ENCODE assay signal across 9 cellular contexts in genomic region chr11:58923300-58923788, GRCh38. TPM values are rescaled to one million over a fixed set of nuclear protein-coding genes. Genes with fewer than 3 reads are reported as not detected.
DNase-seq lines count a peak whose midpoint lies in the region; TF ChIP-seq lines count a peak whose summit lies in the region.
"Had no signal": no experiment of that assay in that cellular context is flagged by ENCODE, and none has a peak within 500 bp of the region (broad histone marks: within the 10 kb centered on the region; RNA-seq: fewer than 3 reads in every experiment).

No MANE protein-coding gene starts in this region.

- no peak overlapping the region for H3K4ac ChIP-seq in mesenchymal stem cell (ENCODE audit: low read depth in 1 of 2, low read length in 2 of 2)

- no peak overlapping the region for H3K23ac ChIP-seq in mesenchymal stem cell (ENCODE audit: low read length in 2 of 2)

- H2BK5ac ChIP-seq in mesenchymal stem cell (ENCODE audit: low read depth, low read length, poor library complexity, severe bottlenecking), result no peak overlapping the region

- H2BK12ac ChIP-seq in mesenchymal stem cell (ENCODE audit: low read length in 2 of 2), result no peak overlapping the region

- no peak overlapping the region for H2AFZ ChIP-seq in mesenchymal stem cell (ENCODE audit: low read depth, low read length)

- H3K4me2 ChIP-seq in mesenchymal stem cell (ENCODE audit: low read length, poor library complexity, severe bottlenecking), result peak overlapping the region; percentile 66

- no peak overlapping the region for H3K27ac ChIP-seq in mesenchymal stem cell (ENCODE audit: low read length, poor library complexity, severe bottlenecking)

- H3K9me3 ChIP-seq in mesenchymal stem cell (ENCODE audit: control insufficient read depth, low read length), result no peaks in the 10 kb centered on the region

- H3K9me3 Mint-ChIP-seq in MCF 10A (ENCODE audit: unreplicated experiment), result no peaks in the 10 kb centered on the region
- H3K9me3 Mint-ChIP-seq: T-helper 1 cell treated with Interleukin-12 subunit alpha and Interleukin-12 subunit beta and Interleukin-4 antibody, amounts not matched to agents 30 μg/mL and 1 μg/mL, for 36 hours had no signal

- CTCF ChIA-PET in HEK293T (lab: Yijun Ruan, JAX), result interaction anchor here (0.7 to 1.0 kb wide), 3 partner anchors 135 to 317 kb away, joined by 3 read pairs; no protein-coding TSS in a partner anchor
- CTCF ChIA-PET in MCF 10A (lab: Yijun Ruan, JAX), result interaction anchor here (0.6 to 1.5 kb wide), 6 partner anchors 13 to 449 kb away, joined by 3 to 4 read pairs (median 3); no protein-coding TSS in a partner anchor

- no peaks in the 10 kb centered on the region for H3K27me3 ChIP-seq in mesenchymal stem cell (ENCODE audit: control insufficient read depth in 1 of 2, insufficient read depth in 1 of 2, low read length in 2 of 2)

- H3K36me3 ChIP-seq in mesenchymal stem cell (ENCODE audit: control insufficient read depth in 1 of 2, insufficient read depth in 2 of 2, low read depth in 1 of 2, low read length in 2 of 2), result no peaks in the 10 kb centered on the region

- no peaks in the 10 kb centered on the region for H3K27me3 Mint-ChIP-seq in MCF 10A (ENCODE audit: insufficient read depth, unreplicated experiment)

- peak overlapping the region; percentile 33 for H3K9ac ChIP-seq in mesenchymal stem cell (ENCODE audit: low read length)

- no peak overlapping the region for H3K4me3 ChIP-seq in GM12865 (ENCODE audit: low read depth, low read length)
- peak overlapping the region in 1 of 2 experiments; percentile 38 for H3K4me3 ChIP-seq in mesenchymal stem cell (ENCODE audit: insufficient read depth in 1 of 2, low read depth in 1 of 2, low read length in 2 of 2)

- no peak overlapping the region for H4K91ac ChIP-seq in mesenchymal stem cell (ENCODE audit: low read length)

- DNase-seq in AML-193 (lab: John Stamatoyannopoulos, UW), result peak; percentile 10 to 36
- peak; percentile 51 for DNase-seq in GM12865 (ENCODE audit: low read depth)
- DNase-seq in HEK293T (ENCODE audit: extremely low spot score), result peak; percentile 16
- peak; percentile 77 for DNase-seq in NAMALWA (ENCODE audit: low spot score)
- peak; percentile 84 for DNase-seq in MCF 10A (ENCODE audit: unreplicated experiment)
- peak; percentile 40 for DNase-seq in mesenchymal stem cell
- DNase-seq in posterior vena cava (ENCODE audit: low spot score), result no peak
- no peak for DNase-seq in stimulated activated CD4-positive, alpha-beta T cell treated with anti-CD3 and anti-CD28 coated beads, Interleukin-4, amount 100 ng/mL, for 24 hours

- peaks cover 9% of the 10 kb centered on the region for H3K4me1 ChIP-seq in mesenchymal stem cell (ENCODE audit: control insufficient read depth, insufficient read depth, low read depth, low read length)

- no peak overlapping the region for H2AK5ac ChIP-seq in mesenchymal stem cell (ENCODE audit: low read length, severe bottlenecking)

- POLR2A ChIA-PET in HEK293T (lab: Yijun Ruan, JAX), result no interaction called here
- POLR2A ChIA-PET in MCF 10A (lab: Yijun Ruan, JAX), result interaction anchor here (1.6 kb wide), 1 partner anchor 11 kb away, joined by 3 read pairs; no protein-coding TSS in a partner anchor

- H3K27ac Mint-ChIP-seq in MCF 10A (ENCODE audit: low read depth, unreplicated experiment), result peak overlapping the region; percentile 46
- H3K27ac Mint-ChIP-seq: T-helper 1 cell treated with Interleukin-12 subunit alpha and Interleukin-12 subunit beta and Interleukin-4 antibody, amounts not matched to agents 30 μg/mL and 1 μg/mL, for 36 hours had no signal

- 0% methylated on average over 4 of the region's 5 CpGs for WGBS in mesenchymal stem cell

- BruUV-seq in MCF 10A (replicated peaks; lab: Mats Ljungman, UMichigan), result no TSS peak

- H2BK120ac ChIP-seq in mesenchymal stem cell (ENCODE audit: low read depth, low read length), result no peak overlapping the region

- H2BK15ac ChIP-seq in mesenchymal stem cell (ENCODE audit: low read depth, poor library complexity, severe bottlenecking), result no peak overlapping the region

- no peak overlapping the region for H3K14ac ChIP-seq in mesenchymal stem cell (ENCODE audit: low read length in 2 of 2)

- H4K8ac ChIP-seq in mesenchymal stem cell (ENCODE audit: low read length), result no peak overlapping the region

- peaks cover 14% of the 10 kb centered on the region for H3K4me1 Mint-ChIP-seq in MCF 10A (ENCODE audit: insufficient read depth, unreplicated experiment)

- H3K36me3 Mint-ChIP-seq in MCF 10A (ENCODE audit: insufficient read depth, unreplicated experiment), result no peaks in the 10 kb centered on the region

- TF ChIP-seq CTCF in GM12865 (IDR thresholded peaks at IDR 0.05; ENCODE audit: insufficient read depth, low read depth, low read length, missing control alignments) (peak; percentile 43), MCF 10A (IDR thresholded peaks at IDR 0.05; ENCODE audit: unreplicated experiment) (no peak)

- intact Hi-C loops in MCF 10A (cut with micrococcal nuclease), result loop anchor here (5.0 kb wide), 1 partner anchor 271 kb away; no protein-coding TSS in a partner anchor
- intact Hi-C loops in posterior vena cava (cut with DNase I), result no loop called here

- H3K18ac ChIP-seq in mesenchymal stem cell (ENCODE audit: low read depth in 1 of 2, low read length in 2 of 2), result no peak overlapping the region

- H3K79me1 ChIP-seq in mesenchymal stem cell (replicated peaks; ENCODE audit: low read length, poor library complexity, severe bottlenecking), result no peaks in the 10 kb centered on the region

- H3K4me3 Mint-ChIP-seq in MCF 10A (ENCODE audit: unreplicated experiment), result peak overlapping the region; percentile 49
- H3K4me3 Mint-ChIP-seq: T-helper 1 cell treated with Interleukin-12 subunit alpha and Interleukin-12 subunit beta and Interleukin-4 antibody, amounts not matched to agents 30 μg/mL and 1 μg/mL, for 36 hours had no signal

TF ChIP-seq in HEK293T, 16 proteins besides CTCF, POLR2A, EP300 and RAD21:
- TF ChIP-seq LEF1 (IDR thresholded peaks at IDR 0.05; ENCODE audit: borderline replicate concordance) (no peak), CTBP1 (IDR thresholded peaks at IDR 0.05; ENCODE audit: borderline replicate concordance) (no peak), L3MBTL2 (conservative IDR thresholded peaks at IDR 0.05) (no peak), FOXA1 (IDR thresholded peaks at IDR 0.05) (no peak), SP1 (IDR thresholded peaks at IDR 0.05) (no peak), PKNOX1 (IDR thresholded peaks at IDR 0.05) (no peak), HDGF (IDR thresholded peaks at IDR 0.05; ENCODE audit: borderline replicate concordance) (no peak), FOXK2 (IDR thresholded peaks at IDR 0.05) (no peak), FOXM1 (IDR thresholded peaks at IDR 0.05; ENCODE audit: borderline replicate concordance) (no peak), TARDBP (IDR thresholded peaks at IDR 0.05) (no peak), BHLHE40 (IDR thresholded peaks at IDR 0.05; ENCODE audit: borderline replicate concordance) (no peak), ARNT (IDR thresholded peaks at IDR 0.05) (no peak)
TF ChIP-seq in HEK293T: peak in this region for 0.

RNA-seq across cellular contexts. Expression of gene GLYATL1, which starts 15.9 kb away (rescaled TPM):
- not detected in 2 replicates for total RNA-seq in MCF 10A (2022)
- not detected for polyA plus RNA-seq in mesenchymal stem cell (2013, experiment 1 of 2)
- 0.04 TPM for polyA plus RNA-seq in mesenchymal stem cell (2013, experiment 2 of 2)
- not detected for total RNA-seq in posterior vena cava

Comparison
In these comparisons a context has a peak if more than half of its experiments do, and no peak if none do; other contexts are left out.
1. DNase-seq: peak in AML-193 (2 of 2), GM12865 (single experiment), HEK293T (single experiment), NAMALWA (single experiment), MCF 10A (single experiment) and mesenchymal stem cell (single experiment); none in posterior vena cava (single experiment) and stimulated activated CD4-positive, alpha-beta T cell treated with anti-CD3 and anti-CD28 coated beads, Interleukin-4, amount 100 ng/mL, for 24 hours (single experiment).